In genomic region chr19:40798223-40798996, GRCh38 we compare ENCODE assay signal across 8 cellular contexts. TPM values are rescaled to one million over a fixed set of nuclear protein-coding genes. Genes with fewer than 3 reads are reported as not detected.
DNase-seq lines count a peak whose midpoint lies in the region; ATAC-seq lines count a peak whose summit lies in the region.

No MANE protein-coding gene starts in this region.

- peak overlapping the region; percentile 89 to 90 for H3K27ac ChIP-seq in esophagus (ENCODE audit: low read depth in 2 of 2, low read length in 1 of 2)

- H3K27me3 ChIP-seq in esophagus (ENCODE audit: control insufficient read depth in 1 of 2, insufficient read depth in 2 of 2, low read length in 2 of 2) (no peaks in the 10 kb centered on the region), mucosa of stomach (ENCODE audit: control insufficient read depth, insufficient read depth, low read length) (no peaks in the 10 kb centered on the region)

- peaks cover 0 to 17% of the 10 kb centered on the region in 2 donors for H3K36me3 ChIP-seq in esophagus (ENCODE audit: control insufficient read depth in 2 of 2, insufficient read depth in 2 of 2, low read length in 1 of 2)
- H3K36me3 ChIP-seq in mucosa of stomach (ENCODE audit: control insufficient read depth, insufficient read depth, low read length), result no peaks in the 10 kb centered on the region

- peak overlapping the region; percentile 74 for H3K4me3 ChIP-seq in Jurkat, Clone E6-1 (ENCODE audit: low read length)
- H3K4me3 ChIP-seq in esophagus (ENCODE audit: low read depth in 1 of 2, low read length in 2 of 2) (peak overlapping the region; percentile 17 to 39), mucosa of stomach (ENCODE audit: low read length) (peak overlapping the region; percentile 11)

- peak overlapping the region; percentile 49 for H3K9ac ChIP-seq in mucosa of stomach (ENCODE audit: low read length)

- peaks cover 20 to 28% of the 10 kb centered on the region in 2 donors for H3K4me1 ChIP-seq in esophagus (ENCODE audit: control insufficient read depth in 2 of 2, insufficient read depth in 2 of 2, low read length in 1 of 2)
- peaks cover 42% of the 10 kb centered on the region for H3K4me1 ChIP-seq in mucosa of stomach (ENCODE audit: control insufficient read depth, insufficient read depth, low read length)

- DNase-seq in DMS79 (lab: John Stamatoyannopoulos, UW) (peak; percentile 99), OCI-M2 (lab: John Stamatoyannopoulos, UW; ENCODE audit: unreplicated experiment) (peak; percentile 96)
- DNase-seq in Jurkat, Clone E6-1 (ENCODE audit: low read depth, low spot score), result peak; percentile 99
- peak; percentile 100 for DNase-seq in activated T-cell treated with anti-CD3 and anti-CD28 coated beads, Interleukin-2, amount 50 U/mL, for 1 hour
- DNase-seq in stimulated activated CD8-positive, alpha-beta memory T cell treated with anti-CD3 and anti-CD28 coated beads, Interleukin-4, amount 100 ng/mL, for 48 hours, result peak; percentile 100

- ATAC-seq in GM21619 (IDR thresholded peaks at IDR 0.05; ENCODE audit: unreplicated experiment), result peak; percentile 66

- WGBS in esophagus, 2 donors, result 1% methylated on average over 51 to 53 of the region's 53 CpGs

- H3K9me3 ChIP-seq in esophagus (ENCODE audit: control insufficient read depth in 2 of 2, insufficient read depth in 1 of 2, low read depth in 1 of 2, low read length in 1 of 2) (no peaks in the 10 kb centered on the region), mucosa of stomach (ENCODE audit: control insufficient read depth, low read length) (no peaks in the 10 kb centered on the region)

RNA-seq across cellular contexts. Expression of gene EGLN2, which starts 0.6 kb away (rescaled TPM):
- 118 TPM for polyA plus RNA-seq in Jurkat, Clone E6-1 (2012; ENCODE audit: insufficient read depth, insufficient read length)
- polyA plus RNA-seq in esophagus, result 10 to 100 TPM; 36.3 to 44.7 TPM

RNA-seq across cellular contexts. Expression of gene RAB4B, which starts 20.4 kb away (rescaled TPM):
- polyA plus RNA-seq in Jurkat, Clone E6-1 (2012; ENCODE audit: insufficient read depth, insufficient read length), result 55.7 TPM
- polyA plus RNA-seq in esophagus, result 10 to 100 TPM; 30.9 to 41.8 TPM

RNA-seq across cellular contexts. Expression of gene MIA, which starts 23.1 kb away (rescaled TPM):
- not detected for polyA plus RNA-seq in Jurkat, Clone E6-1 (2012; ENCODE audit: insufficient read depth, insufficient read length)
- 1 to 10 TPM in 1 of 2 donors, under 1 TPM in 1; 0.47 to 1.8 TPM for polyA plus RNA-seq in esophagus

RNA-seq across cellular contexts. Expression of gene SNRPA, which starts 47.4 kb away (rescaled TPM):
- polyA plus RNA-seq in Jurkat, Clone E6-1 (2012; ENCODE audit: insufficient read depth, insufficient read length), result 297 TPM
- 10 to 100 TPM; 48.9 to 58.1 TPM for polyA plus RNA-seq in esophagus

RNA-seq across cellular contexts. Expression of gene ACTMAP, which starts 48.1 kb away (rescaled TPM):
- polyA plus RNA-seq in Jurkat, Clone E6-1 (2012; ENCODE audit: insufficient read depth, insufficient read length), result 25.9 TPM
- 1 to 10 TPM; 3.1 to 6.8 TPM for polyA plus RNA-seq in esophagus

Comparison
In these comparisons a context has a peak if more than half of its experiments do, and no peak if none do; other contexts are left out.
1. Peak in every context shown above with its lines: DNase-seq, ATAC-seq, H3K4me3 ChIP-seq and H3K27ac ChIP-seq.
2. H3K4me3 ChIP-seq: peak in every context shown above with its lines; median percentile 74 in Jurkat, Clone E6-1; 28 in esophagus; 11 in mucosa of stomach.